19 cellular contexts compared by ENCODE assay signal in genomic region chr9:80114241-80114640, GRCh38.
DNase-seq lines count a peak whose midpoint lies in the region; ATAC-seq, FAIRE-seq and TF ChIP-seq lines count a peak whose summit lies in the region.
"Had no signal": no experiment of that assay in that cellular context is flagged by ENCODE, and none has a peak within 500 bp of the region (broad histone marks: within the 10 kb centered on the region; RNA-seq: fewer than 3 reads in every experiment).

No MANE protein-coding gene starts in this region.

- peak in 1 of 2 donors; percentile 49 for ATAC-seq in activated T-cell treated with anti-CD3 and anti-CD28 coated beads, Interleukin-2, amount 50 U/mL, for 72 hours (replicated peaks in 1 of 2)
- ATAC-seq: CD8-positive, alpha-beta T cell had no signal

- DNase-seq in activated T-cell treated with anti-CD3 and anti-CD28 coated beads, Interleukin-2, amount 50 U/mL, for 72 hours = no peak
- DNase-seq in activated T-cell treated with anti-CD3 and anti-CD28 coated beads, Interleukin-2, amount 50 U/mL, for 1 hour = no peak
- DNase-seq in H54 (ENCODE audit: insufficient read length, low spot score) = no peak
- DNase-seq in nephron progenitor cell = no peak
- no peak for DNase-seq in superior temporal gyrus (ENCODE audit: extremely low spot score)
- DNase-seq in GM20000 (ENCODE audit: low spot score) = no peak
- DNase-seq: Caco-2; CD4-positive, CD25-positive, alpha-beta regulatory T cell; CD8-positive, alpha-beta T cell; DMS153; DND-41; GOT3; H7; HCEC 1CT had no signal

- no peak overlapping the region for H3K4me3 Mint-ChIP-seq in activated T-cell treated with anti-CD3 and anti-CD28 coated beads, Interleukin-2, amount 50 U/mL, for 72 hours
- H3K4me3 Mint-ChIP-seq in nephron progenitor cell = no peak overlapping the region
- H3K4me3 Mint-ChIP-seq: B cell; CD4-positive, CD25-positive, alpha-beta regulatory T cell; CD8-positive, alpha-beta T cell had no signal

- H3K27me3 Mint-ChIP-seq in activated T-cell treated with anti-CD3 and anti-CD28 coated beads, Interleukin-2, amount 50 U/mL, for 72 hours (ENCODE audit: low read depth) = peaks cover 6% of the 10 kb centered on the region
- peaks cover 5% of the 10 kb centered on the region for H3K27me3 Mint-ChIP-seq in nephron progenitor cell (ENCODE audit: low read depth, poor library complexity)
- H3K27me3 Mint-ChIP-seq: B cell had no signal

- no peaks in the 10 kb centered on the region for H3K4me1 Mint-ChIP-seq in activated T-cell treated with anti-CD3 and anti-CD28 coated beads, Interleukin-2, amount 50 U/mL, for 72 hours (ENCODE audit: low read depth)
- no peaks in the 10 kb centered on the region for H3K4me1 Mint-ChIP-seq in nephron progenitor cell
- H3K4me1 Mint-ChIP-seq: CD4-positive, CD25-positive, alpha-beta regulatory T cell had no signal

- FAIRE-seq in H54 (lab: Jason Lieb, UNC) = peak; percentile 43
- FAIRE-seq: A204.1, G401.6, GM12892, GM19239 had no signal

- TF ChIP-seq CTCF in nephron progenitor cell (IDR thresholded peaks at IDR 0.05) (no peak), GM20000 (IDR thresholded peaks at IDR 0.05; ENCODE audit: extremely low read depth, missing control alignments) (no peak)

- H3K36me3 Mint-ChIP-seq in activated T-cell treated with anti-CD3 and anti-CD28 coated beads, Interleukin-2, amount 50 U/mL, for 72 hours (ENCODE audit: insufficient read depth in 2 of 2) = peaks cover 2 to 5% of the 10 kb centered on the region in 2 donors
- H3K36me3 Mint-ChIP-seq in nephron progenitor cell (ENCODE audit: low read depth) = peaks cover 15% of the 10 kb centered on the region
- H3K36me3 Mint-ChIP-seq: CD4-positive, CD25-positive, alpha-beta regulatory T cell; CD8-positive, alpha-beta T cell had no signal

- peak overlapping the region; percentile 10 for H3K27ac Mint-ChIP-seq in activated T-cell treated with anti-CD3 and anti-CD28 coated beads, Interleukin-2, amount 50 U/mL, for 72 hours
- H3K27ac Mint-ChIP-seq in nephron progenitor cell = peak overlapping the region; percentile 20
- H3K27ac Mint-ChIP-seq: B cell; CD4-positive, CD25-positive, alpha-beta regulatory T cell; CD8-positive, alpha-beta T cell had no signal

- peaks cover 0 to 7% of the 10 kb centered on the region in 2 donors for H3K9me3 Mint-ChIP-seq in activated T-cell treated with anti-CD3 and anti-CD28 coated beads, Interleukin-2, amount 50 U/mL, for 72 hours
- peaks cover 39% of the 10 kb centered on the region for H3K9me3 Mint-ChIP-seq in nephron progenitor cell

- TF ChIP-seq POLR2A in H54 (IDR thresholded peaks at IDR 0.05; ENCODE audit: low read depth, low read length) = no peak
